In the genomic region with DNA sequence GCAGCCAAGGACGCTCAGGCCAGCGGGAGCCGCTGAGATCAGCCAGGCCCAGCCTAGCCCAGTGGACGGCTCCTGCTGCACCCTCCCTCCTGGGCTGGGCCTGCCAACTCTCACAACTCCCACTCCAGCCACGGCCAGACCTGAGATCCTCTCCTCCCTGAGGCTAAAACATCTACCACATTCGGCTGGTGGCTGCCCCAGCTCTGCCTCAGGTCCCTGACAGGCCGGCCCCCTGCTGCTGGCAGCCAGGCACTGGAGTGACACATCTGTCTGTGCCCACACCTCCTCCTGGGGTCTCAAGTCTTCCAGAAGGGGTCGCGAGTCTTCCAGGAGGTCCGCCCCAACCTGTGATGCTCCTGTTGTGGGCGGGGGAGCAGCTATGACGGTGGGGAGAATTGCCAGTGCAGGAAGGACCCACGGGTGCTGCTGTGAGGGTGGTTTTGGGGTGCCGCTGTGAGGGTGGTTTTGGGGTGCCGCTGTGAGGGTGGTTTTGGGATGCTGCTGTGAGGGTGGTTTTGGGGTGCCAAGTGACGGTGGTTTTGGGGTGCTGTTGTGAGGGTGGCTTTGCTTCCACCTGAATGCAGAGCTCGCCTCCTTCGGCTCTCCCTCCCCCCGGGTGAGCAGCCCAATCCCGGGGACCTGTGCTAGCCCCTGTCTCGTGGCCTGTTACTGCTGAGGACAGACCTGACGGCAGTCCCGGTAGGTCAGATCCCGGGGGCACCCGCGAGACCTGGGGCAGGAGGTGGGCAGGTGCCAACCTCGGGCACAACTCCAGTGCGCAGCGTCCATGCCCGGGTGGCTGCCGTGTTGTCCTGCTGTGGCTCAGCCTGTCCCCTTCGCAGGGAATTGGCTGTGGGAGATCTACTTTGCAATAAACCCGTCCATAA, we compare ENCODE assay signal across 23 cellular contexts. TPM values are rescaled to one million over a fixed set of nuclear protein-coding genes. Genes with fewer than 3 reads are reported as not detected.
A peak's percentile ranks its signal among the peaks of the same experiment; 100 is the strongest.
DNase-seq lines count a peak whose midpoint lies in the region; ATAC-seq and TF ChIP-seq lines count a peak whose summit lies in the region.
"Had no signal": no experiment of that assay in that cellular context is flagged by ENCODE, and none has a peak within 500 bp of the region (broad histone marks: within the 10 kb centered on the region; RNA-seq: fewer than 3 reads in every experiment).

No MANE protein-coding gene starts in this region.

- no peak for ATAC-seq in GM19397 (IDR thresholded peaks at IDR 0.05; ENCODE audit: unreplicated experiment)
- ATAC-seq: psoas muscle had no signal

- H3K9me3 ChIP-seq in Karpas-422 (ENCODE audit: low read length) = no peaks in the 10 kb centered on the region
- H3K9me3 ChIP-seq: A549, ascending aorta, BLaER1, psoas muscle, uterus had no signal

- DNase-seq in activated T-cell treated with anti-CD3 and anti-CD28 coated beads, Interleukin-2, amount 50 U/mL, for 1 hour = peak; percentile 13
- no peak for DNase-seq in activated T-cell treated with anti-CD3 and anti-CD28 coated beads, Interleukin-2, amount 50 U/mL, for 24 hours
- DNase-seq in Karpas-422 (no peak), glutamatergic neuron (peak; percentile 9), posterior cingulate gyrus (peak in 6 of 10 donors; percentile 5 to 74 (median 34)), coronary artery (ENCODE audit: low spot score) (no peak), cerebellar cortex (ENCODE audit: low spot score) (no peak)
- DNase-seq: activated CD4-positive, alpha-beta T cell treated with anti-CD3 and anti-CD28 coated beads for 1 hour; GOT3; mesenchymal stem cell; NCI-H2171 treated with DMSO at 0.1 percent for 48 hours; stimulated activated CD4-positive, alpha-beta T cell treated with anti-CD3 and anti-CD28 coated beads, Interleukin-12 subunit alpha, Interleukin-12 subunit beta, amount 100 ng/mL, for 4 hours; T-helper 9 cell had no signal

- H3K4me1 Mint-ChIP-seq in activated T-cell treated with anti-CD3 and anti-CD28 coated beads, Interleukin-2, amount 50 U/mL, for 24 hours (ENCODE audit: low read depth) = no peaks in the 10 kb centered on the region
- H3K4me1 Mint-ChIP-seq in glutamatergic neuron (ENCODE audit: low read depth, unreplicated experiment) = no peaks in the 10 kb centered on the region

- peaks cover 94% of the 10 kb centered on the region for H3K4me1 ChIP-seq in Karpas-422 (ENCODE audit: low read length)
- H3K4me1 ChIP-seq: A549, ascending aorta, psoas muscle, uterus had no signal

- no peak overlapping the region for H2AFZ ChIP-seq in Karpas-422 (ENCODE audit: low read length)

- no peaks in the 10 kb centered on the region; the same call in 1 of the 2 replicates for H4K20me1 ChIP-seq in Karpas-422 (ENCODE audit: insufficient read depth, low read depth, low read length)
- H4K20me1 ChIP-seq: BLaER1 had no signal

- no peaks in the 10 kb centered on the region for H3K9me3 Mint-ChIP-seq in activated T-cell treated with anti-CD3 and anti-CD28 coated beads, Interleukin-2, amount 50 U/mL, for 24 hours
- H3K9me3 Mint-ChIP-seq in glutamatergic neuron (ENCODE audit: unreplicated experiment) = peaks cover 6% of the 10 kb centered on the region
- H3K9me3 Mint-ChIP-seq: nephron had no signal

- TF ChIP-seq CTCF in glutamatergic neuron (IDR thresholded peaks at IDR 0.05; ENCODE audit: partially characterized antibody, unreplicated experiment) = no peak
- TF ChIP-seq CTCF in coronary artery (IDR thresholded peaks at IDR 0.05) = no peak

- no peaks in the 10 kb centered on the region for H3K27me3 ChIP-seq in Karpas-422 (ENCODE audit: low read length)
- H3K27me3 ChIP-seq: ascending aorta, BLaER1, uterus had no signal

- no peaks in the 10 kb centered on the region for H3K36me3 ChIP-seq in Karpas-422 (ENCODE audit: insufficient read depth, low read length)
- H3K36me3 ChIP-seq: ascending aorta, BLaER1, uterus had no signal

- no peaks in the 10 kb centered on the region for H3K9me2 ChIP-seq in Karpas-422 (replicated peaks; ENCODE audit: insufficient read depth, low read length)

- no peak overlapping the region for H3K27ac Mint-ChIP-seq in activated T-cell treated with anti-CD3 and anti-CD28 coated beads, Interleukin-2, amount 50 U/mL, for 24 hours
- H3K27ac Mint-ChIP-seq in glutamatergic neuron (ENCODE audit: unreplicated experiment) = no peak overlapping the region
- H3K27ac Mint-ChIP-seq: nephron had no signal

- intact Hi-C loops in posterior cingulate gyrus (cut with DNase I) = no loop called here

- no peak overlapping the region for H3K4me3 Mint-ChIP-seq in activated T-cell treated with anti-CD3 and anti-CD28 coated beads, Interleukin-2, amount 50 U/mL, for 24 hours
- no peak overlapping the region for H3K4me3 Mint-ChIP-seq in glutamatergic neuron (ENCODE audit: unreplicated experiment)
- H3K4me3 Mint-ChIP-seq: nephron had no signal

- peaks cover 17% of the 10 kb centered on the region for H3K27me3 Mint-ChIP-seq in activated T-cell treated with anti-CD3 and anti-CD28 coated beads, Interleukin-2, amount 50 U/mL, for 24 hours
- peaks cover 7% of the 10 kb centered on the region for H3K27me3 Mint-ChIP-seq in glutamatergic neuron (ENCODE audit: unreplicated experiment)

- H3K36me3 Mint-ChIP-seq in activated T-cell treated with anti-CD3 and anti-CD28 coated beads, Interleukin-2, amount 50 U/mL, for 24 hours (ENCODE audit: low read depth) = no peaks in the 10 kb centered on the region
- H3K36me3 Mint-ChIP-seq in glutamatergic neuron (ENCODE audit: unreplicated experiment) = no peaks in the 10 kb centered on the region

- H3K27ac ChIP-seq in Karpas-422 (ENCODE audit: low read length) (peak overlapping the region; percentile 96), coronary artery (no peak overlapping the region)
- H3K27ac ChIP-seq: A549, ascending aorta, BLaER1, psoas muscle, uterus had no signal

- H3K4me2 ChIP-seq in Karpas-422 (ENCODE audit: low read depth, low read length, poor library complexity, severe bottlenecking) = no peak overlapping the region
- H3K4me2 ChIP-seq: A549, BLaER1 had no signal

- peak overlapping the region; percentile 80 for H3K9ac ChIP-seq in Karpas-422 (ENCODE audit: low read length)
- H3K9ac ChIP-seq: BLaER1 had no signal

- H3K79me2 ChIP-seq in Karpas-422 (ENCODE audit: low read length) = peaks cover 39% of the 10 kb centered on the region

- H3K4me3 ChIP-seq in Karpas-422 (ENCODE audit: low read length) (no peak overlapping the region), coronary artery (no peak overlapping the region)
- H3K4me3 ChIP-seq: A549, ascending aorta, BLaER1, psoas muscle, uterus had no signal

RNA-seq across cellular contexts. Expression of a gene that starts 27.5 kb away (rescaled TPM):
- not detected in 2 replicates for total RNA-seq in Karpas-422 (2014; rRNA removed; shearing (Covaris generic); ENCODE audit: low replicate concordance)
- not detected for total RNA-seq in glutamatergic neuron (ENCODE audit: unreplicated experiment)
- total RNA-seq: endothelial cell of umbilical vein, SK-MEL-5 had no signal

RNA-seq across cellular contexts. Expression of a gene that starts 52.5 kb away (rescaled TPM):
- not detected in 2 replicates for total RNA-seq in Karpas-422 (2014; rRNA removed; shearing (Covaris generic); ENCODE audit: low replicate concordance)
- 28.8 TPM for total RNA-seq in glutamatergic neuron (ENCODE audit: unreplicated experiment)
- total RNA-seq: ascending aorta, endothelial cell of umbilical vein, psoas muscle, subcutaneous adipose tissue had no signal

Comparison
In these comparisons a context has a peak if more than half of its experiments do, and no peak if none do; other contexts are left out.
1. DNase-seq: peak in activated T-cell treated with anti-CD3 and anti-CD28 coated beads, Interleukin-2, amount 50 U/mL, for 1 hour (single experiment), glutamatergic neuron (single experiment) and posterior cingulate gyrus (6 of 10); none in activated T-cell treated with anti-CD3 and anti-CD28 coated beads, Interleukin-2, amount 50 U/mL, for 24 hours (single experiment), Karpas-422 (single experiment), coronary artery (single experiment) and cerebellar cortex (single experiment).
2. RNA of a gene that starts 52.5 kb away (total RNA-seq): 28.8 TPM in glutamatergic neuron (single experiment); not detected in Karpas-422; every median in the first group is over 10 times any median in the second.